ENCODE assay signal across 1 cellular context in genomic region chr5:159987031-159987674, GRCh38.
TF ChIP-seq lines count a peak whose summit lies in the region.

No MANE protein-coding gene starts in this region.

TF ChIP-seq in HepG2, 621 proteins besides CTCF, POLR2A, EP300 and RAD21 (continued from another document and continues in another):
- TF ChIP-seq THAP8 (CRISPR knock-in tag; IDR thresholded peaks at IDR 0.05; ENCODE audit: borderline replicate concordance): no peak
- TF ChIP-seq ZNF549 (CRISPR knock-in tag; IDR thresholded peaks at IDR 0.05): no peak
- TF ChIP-seq CBX1 (IDR thresholded peaks at IDR 0.05; ENCODE audit: low read depth): no peak
- no peak; the same call in 1 of the 2 replicates for TF ChIP-seq BCL6 (CRISPR knock-in tag; IDR thresholded peaks at IDR 0.05)
- no peak for TF ChIP-seq ZNF792 (CRISPR knock-in tag; IDR thresholded peaks at IDR 0.05)
- TF ChIP-seq ZNF570 (CRISPR knock-in tag; IDR thresholded peaks at IDR 0.05; ENCODE audit: borderline replicate concordance): no peak
- TF ChIP-seq ZSCAN9 (CRISPR knock-in tag; IDR thresholded peaks at IDR 0.05; ENCODE audit: borderline replicate concordance): no peak
- no peak for TF ChIP-seq TRIM24 (CRISPR knock-in tag; IDR thresholded peaks at IDR 0.05)
- no peak for TF ChIP-seq ZNF382 (CRISPR knock-in tag; IDR thresholded peaks at IDR 0.05; ENCODE audit: borderline replicate concordance)
- peak; percentile 91 for TF ChIP-seq STAG1 (CRISPR knock-in tag; IDR thresholded peaks at IDR 0.05)
- TF ChIP-seq MAF1 (CRISPR knock-in tag; IDR thresholded peaks at IDR 0.05; ENCODE audit: borderline replicate concordance): no peak
- TF ChIP-seq CERS6 (CRISPR knock-in tag; IDR thresholded peaks at IDR 0.05): no peak
- TF ChIP-seq FOXP4 (CRISPR knock-in tag; IDR thresholded peaks at IDR 0.05): no peak
- TF ChIP-seq CBX2 (IDR thresholded peaks at IDR 0.05; ENCODE audit: low read depth, low read length): no peak
- TF ChIP-seq CBX2 (CRISPR knock-in tag; IDR thresholded peaks at IDR 0.05; ENCODE audit: low read depth): no peak
- no peak for TF ChIP-seq ZNF850 (CRISPR knock-in tag; conservative IDR thresholded peaks at IDR 0.05)
- TF ChIP-seq ZNF441 (CRISPR knock-in tag; IDR thresholded peaks at IDR 0.05; ENCODE audit: borderline replicate concordance): no peak
- TF ChIP-seq RFXAP (CRISPR knock-in tag; IDR thresholded peaks at IDR 0.05; ENCODE audit: borderline replicate concordance): no peak
- TF ChIP-seq RXRB (CRISPR knock-in tag; IDR thresholded peaks at IDR 0.05; ENCODE audit: borderline replicate concordance): no peak
- 0 out of 2 replicates have a peak, but pooled peaks have one; percentile 26 for TF ChIP-seq SPEN (CRISPR knock-in tag; IDR thresholded peaks at IDR 0.05; ENCODE audit: low read depth)
- no peak for TF ChIP-seq ZNF557 (CRISPR knock-in tag; IDR thresholded peaks at IDR 0.05)
- TF ChIP-seq USF2 (IDR thresholded peaks at IDR 0.05; ENCODE audit: low read depth, low read length): no peak
- TF ChIP-seq USF2 (CRISPR knock-in tag; IDR thresholded peaks at IDR 0.05; ENCODE audit: borderline replicate concordance): no peak
- no peak for TF ChIP-seq AGO2 (optimal IDR thresholded peaks at IDR 0.05; ENCODE audit: low read depth, low read length)
- no peak for TF ChIP-seq SIN3B (IDR thresholded peaks at IDR 0.05; ENCODE audit: low read length)
- no peak for TF ChIP-seq TCF12 (IDR thresholded peaks at IDR 0.05)
- no peak for TF ChIP-seq TCF12 (CRISPR knock-in tag; IDR thresholded peaks at IDR 0.05)
- no peak for TF ChIP-seq SIN3A (IDR thresholded peaks at IDR 0.05; ENCODE audit: borderline replicate concordance, low read depth, low read length)
- no peak for TF ChIP-seq ZNF432 (CRISPR knock-in tag; IDR thresholded peaks at IDR 0.05; ENCODE audit: borderline replicate concordance)
- TF ChIP-seq ZNF101 (CRISPR knock-in tag; IDR thresholded peaks at IDR 0.05; ENCODE audit: borderline replicate concordance, low read depth): no peak
- no peak for TF ChIP-seq FOSL1 (CRISPR knock-in tag; IDR thresholded peaks at IDR 0.05; ENCODE audit: borderline replicate concordance)
- TF ChIP-seq RBFOX2 (IDR thresholded peaks at IDR 0.05; ENCODE audit: low read depth, low read length): no peak
- TF ChIP-seq ZNF589 (CRISPR knock-in tag; conservative IDR thresholded peaks at IDR 0.05): no peak
- TF ChIP-seq MYC (CRISPR knock-in tag; IDR thresholded peaks at IDR 0.05; ENCODE audit: borderline replicate concordance): no peak; the same call in 1 of the 2 replicates
- no peak for TF ChIP-seq ZNF143 (CRISPR knock-in tag; IDR thresholded peaks at IDR 0.05)
- TF ChIP-seq MED8 (CRISPR knock-in tag; IDR thresholded peaks at IDR 0.05; ENCODE audit: insufficient replicate concordance): no peak
- TF ChIP-seq CENPBD1 (CRISPR knock-in tag; IDR thresholded peaks at IDR 0.05; ENCODE audit: borderline replicate concordance, low read depth): no peak
- TF ChIP-seq GLI4 (CRISPR knock-in tag; IDR thresholded peaks at IDR 0.05; ENCODE audit: borderline replicate concordance): no peak
- no peak for TF ChIP-seq ZNF446 (CRISPR knock-in tag; IDR thresholded peaks at IDR 0.05)
- no peak for TF ChIP-seq ZBTB25 (CRISPR knock-in tag; IDR thresholded peaks at IDR 0.05)
- TF ChIP-seq SOX6 (IDR thresholded peaks at IDR 0.05): no peak
- peak; percentile 22; the same call in 1 of the 2 replicates for TF ChIP-seq SOX6 (CRISPR knock-in tag; IDR thresholded peaks at IDR 0.05)
- peak; percentile 34; the same call in 1 of the 2 replicates for TF ChIP-seq MAX (IDR thresholded peaks at IDR 0.05)
- TF ChIP-seq ZNF580 (CRISPR knock-in tag; IDR thresholded peaks at IDR 0.05; ENCODE audit: borderline replicate concordance, low read depth): no peak
- TF ChIP-seq ZBTB46 (CRISPR knock-in tag; IDR thresholded peaks at IDR 0.05; ENCODE audit: borderline replicate concordance): no peak
- no peak for TF ChIP-seq ZNF670 (CRISPR knock-in tag; IDR thresholded peaks at IDR 0.05; ENCODE audit: borderline replicate concordance)
- TF ChIP-seq ZNF121 (CRISPR knock-in tag; IDR thresholded peaks at IDR 0.05): no peak
- TF ChIP-seq ZNF138 (CRISPR knock-in tag; IDR thresholded peaks at IDR 0.05; ENCODE audit: low read depth): no peak
- TF ChIP-seq IRF2 (CRISPR knock-in tag; IDR thresholded peaks at IDR 0.05): peak; percentile 50; the same call in 1 of the 2 replicates
- TF ChIP-seq FOXK2 (IDR thresholded peaks at IDR 0.05): no peak
- TF ChIP-seq MZF1 (CRISPR knock-in tag; IDR thresholded peaks at IDR 0.05; ENCODE audit: borderline replicate concordance): no peak
- no peak for TF ChIP-seq KMT2B (CRISPR knock-in tag; IDR thresholded peaks at IDR 0.05)
- no peak for TF ChIP-seq FOXA1 (IDR thresholded peaks at IDR 0.05)
- TF ChIP-seq FOXA1 (CRISPR knock-in tag; IDR thresholded peaks at IDR 0.05): no peak
- TF ChIP-seq ZNF687 (CRISPR knock-in tag; IDR thresholded peaks at IDR 0.05): peak; percentile 68
- TF ChIP-seq ZNF790 (CRISPR knock-in tag; IDR thresholded peaks at IDR 0.05; ENCODE audit: borderline replicate concordance): no peak
- TF ChIP-seq ZNF503 (CRISPR knock-in tag; IDR thresholded peaks at IDR 0.05): no peak
